Comparison of ENCODE assay signal across 12 cellular contexts in the genomic region with DNA sequence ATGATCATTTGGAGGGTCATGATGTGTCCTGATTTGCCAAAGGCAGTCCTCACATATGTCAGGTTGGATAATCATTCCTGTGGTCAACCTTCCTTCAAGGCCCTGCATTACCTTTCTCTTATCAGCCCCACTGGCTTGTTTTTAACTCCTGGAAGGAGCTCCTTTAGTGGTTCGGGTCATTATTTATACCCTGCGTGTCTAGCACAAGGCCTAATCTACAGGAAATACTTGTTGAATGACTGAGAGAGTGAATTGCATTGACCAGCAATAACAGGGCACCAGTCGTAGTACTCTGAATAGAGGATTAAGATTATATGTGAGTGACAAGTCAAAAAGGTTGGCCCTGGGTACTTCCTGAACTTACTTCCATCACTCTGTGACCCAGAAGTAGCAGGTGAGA. TPM values are rescaled to one million over a fixed set of nuclear protein-coding genes. Genes with fewer than 3 reads are reported as not detected.
DNase-seq lines count a peak whose midpoint lies in the region; ATAC-seq lines count a peak whose summit lies in the region.
"Had no signal": no experiment of that assay in that cellular context is flagged by ENCODE, and none has a peak within 500 bp of the region (broad histone marks: within the 10 kb centered on the region; RNA-seq: fewer than 3 reads in every experiment).

No MANE protein-coding gene starts in this region.

- peaks cover 34% of the 10 kb centered on the region for H3K36me3 Mint-ChIP-seq in activated naive CD8-positive, alpha-beta T cell treated with anti-CD3 and anti-CD28 coated beads, Interleukin-2, amount 50 U/mL, for 24 hours (ENCODE audit: low read depth)

- peak overlapping the region; percentile 97 for H3K4me3 Mint-ChIP-seq in activated naive CD8-positive, alpha-beta T cell treated with anti-CD3 and anti-CD28 coated beads, Interleukin-2, amount 50 U/mL, for 24 hours

- no peaks in the 10 kb centered on the region for H3K9me3 Mint-ChIP-seq in activated naive CD8-positive, alpha-beta T cell treated with anti-CD3 and anti-CD28 coated beads, Interleukin-2, amount 50 U/mL, for 24 hours

- peak overlapping the region; percentile 100 for H3K27ac ChIP-seq in KOPT-K1 (ENCODE audit: low read depth, low read length, poor library complexity, severe bottlenecking)
- H3K27ac ChIP-seq: WERI-Rb-1 had no signal

- no peak for ATAC-seq in activated naive CD8-positive, alpha-beta T cell treated with anti-CD3 and anti-CD28 coated beads, Interleukin-2, amount 50 U/mL, for 24 hours
- no peak for ATAC-seq in GM21737 (IDR thresholded peaks at IDR 0.05; ENCODE audit: unreplicated experiment)

- H3K9me3 ChIP-seq in KOPT-K1 (ENCODE audit: insufficient read depth, low read length, poor library complexity, severe bottlenecking) = no peaks in the 10 kb centered on the region
- H3K9me3 ChIP-seq: tibial nerve had no signal

- peak overlapping the region; percentile 100 for H3K27ac Mint-ChIP-seq in activated naive CD8-positive, alpha-beta T cell treated with anti-CD3 and anti-CD28 coated beads, Interleukin-2, amount 50 U/mL, for 24 hours

- H3K4me1 Mint-ChIP-seq in activated naive CD8-positive, alpha-beta T cell treated with anti-CD3 and anti-CD28 coated beads, Interleukin-2, amount 50 U/mL, for 24 hours = peaks cover 86% of the 10 kb centered on the region

- DNase-seq in EH (ENCODE audit: low read depth) (peak; percentile 70), lung microvascular endothelial cell (ENCODE audit: low read depth in 2 of 2) (peak; percentile 18 to 72), dedifferentiated amniotic fluid mesenchymal stem cell (ENCODE audit: extremely low spot score) (no peak), NCI-H2171 (lab: John Stamatoyannopoulos, UW) (no peak)
- DNase-seq in activated naive CD8-positive, alpha-beta T cell treated with anti-CD3 and anti-CD28 coated beads, Interleukin-2, amount 50 U/mL, for 24 hours = no peak
- DNase-seq: NCI-H1417, NCI-H748 treated with DMSO at 0.1 percent for 48 hours, SHP77 treated with DMSO at 0.1 percent for 48 hours, WERI-Rb-1 had no signal

- H3K27me3 Mint-ChIP-seq in activated naive CD8-positive, alpha-beta T cell treated with anti-CD3 and anti-CD28 coated beads, Interleukin-2, amount 50 U/mL, for 24 hours = peaks cover 3% of the 10 kb centered on the region

- no peaks in the 10 kb centered on the region for H3K36me3 ChIP-seq in KOPT-K1 (ENCODE audit: insufficient read depth, low read length)
- H3K36me3 ChIP-seq: tibial nerve, WERI-Rb-1 had no signal

RNA-seq across cellular contexts. Expression of a gene that starts 4.5 kb away (rescaled TPM):
- total RNA-seq in lung microvascular endothelial cell = 5.9 and 14.3 TPM in 2 replicates

Comparison
In these comparisons a context has a peak if more than half of its experiments do, and no peak if none do; other contexts are left out.
1. DNase-seq: peak in EH (single experiment) and lung microvascular endothelial cell (2 of 2); none in activated naive CD8-positive, alpha-beta T cell treated with anti-CD3 and anti-CD28 coated beads, Interleukin-2, amount 50 U/mL, for 24 hours (single experiment), dedifferentiated amniotic fluid mesenchymal stem cell (single experiment) and NCI-H2171 (single experiment).